8 cellular contexts compared by ENCODE assay signal in genomic region chr4:175147233-175147632, GRCh38.
"Had no signal": no experiment of that assay in that cellular context is flagged by ENCODE, and none has a peak within 500 bp of the region (broad histone marks: within the 10 kb centered on the region; RNA-seq: fewer than 3 reads in every experiment).

No MANE protein-coding gene starts in this region.

- H3K4me2 ChIP-seq: GM23338 had no signal

- H3K27ac Mint-ChIP-seq: GM23338 had no signal

- H3K4me3 ChIP-seq: GM23338, HAP-1, K562 had no signal

- H3K4me1 Mint-ChIP-seq: GM23338 had no signal

- H2AFZ ChIP-seq: GM23338 had no signal

- H3K9me3 ChIP-seq: HAP-1 had no signal

- ATAC-seq: GM23338, HCT116, K562 had no signal

- H3K4me1 ChIP-seq: HAP-1 had no signal

- DNase-seq: H7, IMR-90, KG1 had no signal

- FAIRE-seq: HTR-8/SVneo, K562 had no signal

- H3K36me3 ChIP-seq: HAP-1 had no signal

- H3K4me3 Mint-ChIP-seq: GM23338 had no signal
